9 cellular contexts compared by ENCODE assay signal in genomic region chr4:145679520-145679919, GRCh38. TPM values are rescaled to one million over a fixed set of nuclear protein-coding genes. Genes with fewer than 3 reads are reported as not detected.
DNase-seq lines count a peak whose midpoint lies in the region; ATAC-seq, FAIRE-seq and TF ChIP-seq lines count a peak whose summit lies in the region.
"Had no signal": no experiment of that assay in that cellular context is flagged by ENCODE, and none has a peak within 500 bp of the region (broad histone marks: within the 10 kb centered on the region; RNA-seq: fewer than 3 reads in every experiment).

No MANE protein-coding gene starts in this region.

- TF ChIP-seq EP300 in A549 (IDR thresholded peaks at IDR 0.05) = no peak

- no peak for FAIRE-seq in A549 (lab: Jason Lieb, UNC)
- FAIRE-seq in kidney (lab: Jason Lieb, UNC) = no peak
- FAIRE-seq: D721Med had no signal

- DNase-seq in A549 (ENCODE audit: low read depth in 1 of 2, low spot score in 1 of 2) (peak; percentile 42 to 65), LoVo (ENCODE audit: low spot score) (peak; percentile 11), WERI-Rb-1 (peak; percentile 32), kidney (no peak), endothelial cell (ENCODE audit: low spot score) (no peak), HuH-7.5 (ENCODE audit: low spot score) (no peak)

- H3K36me3 Mint-ChIP-seq in endothelial cell (ENCODE audit: low read depth, unreplicated experiment) = no peaks in the 10 kb centered on the region

- ATAC-seq in A549 = peak; percentile 91 to 95
- ATAC-seq in HG03520 (IDR thresholded peaks at IDR 0.05; ENCODE audit: unreplicated experiment) = no peak
- ATAC-seq in HG03135 (IDR thresholded peaks at IDR 0.05; ENCODE audit: unreplicated experiment) = no peak

- H3K9me3 ChIP-seq in A549 = no peaks in the 10 kb centered on the region
- H3K9me3 ChIP-seq in WERI-Rb-1 (ENCODE audit: severe bottlenecking) = peaks cover 3% of the 10 kb centered on the region
- no peaks in the 10 kb centered on the region for H3K9me3 ChIP-seq in kidney (ENCODE audit: control insufficient read depth in 1 of 2, low read length in 2 of 2)

- H3K27me3 Mint-ChIP-seq in endothelial cell (ENCODE audit: unreplicated experiment) = no peaks in the 10 kb centered on the region

- POLR2A ChIA-PET in A549 (lab: Yijun Ruan, JAX) = interaction anchor here (1.2 kb wide), 1 partner anchor 53 kb away, joined by 3 read pairs; no protein-coding TSS in a partner anchor

- TF ChIP-seq CTCF in A549 (IDR thresholded peaks at IDR 0.05) (no peak), WERI-Rb-1 (IDR thresholded peaks at IDR 0.05; ENCODE audit: low read depth, low read length) (no peak), kidney (IDR thresholded peaks at IDR 0.05; ENCODE audit: borderline replicate concordance, extremely low read depth, insufficient read depth) (no peak), endothelial cell (IDR thresholded peaks at IDR 0.05; ENCODE audit: unreplicated experiment) (no peak)

- H3K4me1 Mint-ChIP-seq in endothelial cell (ENCODE audit: unreplicated experiment) = no peaks in the 10 kb centered on the region

- WGBS in A549 (ENCODE audit: missing lambda C conversion rate) = 14% methylated on average over 1 of the region's 1 CpG

- H3K36me3 ChIP-seq in WERI-Rb-1 (no peaks in the 10 kb centered on the region), kidney (ENCODE audit: control insufficient read depth in 1 of 2, insufficient read depth in 2 of 2, low read length in 2 of 2) (no peaks in the 10 kb centered on the region)

- H3K9me3 Mint-ChIP-seq in endothelial cell (ENCODE audit: unreplicated experiment) = peaks cover 8% of the 10 kb centered on the region

- H3K27ac ChIP-seq in A549 (peak overlapping the region in 1 of 2 experiments; percentile 56; a peak in 1 of 6 replicates), WERI-Rb-1 (no peak overlapping the region), kidney (ENCODE audit: low read depth in 2 of 2, low read length in 2 of 2) (peak overlapping the region; percentile 17 to 57)

- no peak for TF ChIP-seq POLR2A in A549 (IDR thresholded peaks at IDR 0.05; ENCODE audit: low read length)

- no peaks in the 10 kb centered on the region for H3K27me3 ChIP-seq in WERI-Rb-1 (ENCODE audit: insufficient read depth, low read depth, severe bottlenecking)

- H3K4me3 Mint-ChIP-seq in endothelial cell (ENCODE audit: unreplicated experiment) = no peak overlapping the region

- intact Hi-C loops in kidney (cut with DNase I) = no loop called here

- H3K4me2 ChIP-seq in A549 = peak overlapping the region; percentile 58

- H3K4me3 ChIP-seq in A549 (no peak overlapping the region), WERI-Rb-1 (ENCODE audit: low read depth, low read length) (no peak overlapping the region), kidney (ENCODE audit: low read length in 2 of 2) (no peak overlapping the region)

- no peak for TF ChIP-seq RAD21 in A549 (conservative IDR thresholded peaks at IDR 0.05 in 1 of 2, IDR thresholded peaks at IDR 0.05 in 1 of 2)

- peaks cover 23% of the 10 kb centered on the region; the same call in 2 of the 3 replicates for H3K4me1 ChIP-seq in A549
- H3K4me1 ChIP-seq in kidney (ENCODE audit: control insufficient read depth in 1 of 2, insufficient read depth in 1 of 2, low read depth in 1 of 2, low read length in 2 of 2) = peaks cover 3 to 9% of the 10 kb centered on the region in 2 donors

- H3K9ac ChIP-seq in kidney (ENCODE audit: low read length in 2 of 2) = no peak overlapping the region

- CTCF ChIA-PET in A549 (lab: Yijun Ruan, JAX) = no interaction called here

- no peak overlapping the region for H3K27ac Mint-ChIP-seq in endothelial cell (ENCODE audit: unreplicated experiment)

TF ChIP-seq in A549, 52 proteins besides CTCF, POLR2A, EP300 and RAD21:
- TF ChIP-seq PBX3 (IDR thresholded peaks at IDR 0.05) (no peak), FOSL2 (IDR thresholded peaks at IDR 0.05) (0 out of 2 replicates have a peak, but pooled peaks have one; percentile 10), FOSL2 (CRISPR knock-in tag; IDR thresholded peaks at IDR 0.05) (peak; percentile 52)

RNA-seq across cellular contexts. Expression of gene C4orf51, which starts 0.4 kb away (rescaled TPM):
- not detected in 2 replicates for polyA plus RNA-seq in A549 (2011; rRNA removed)
- polyA plus RNA-seq in A549 (2012; cell fraction: cytosol; rRNA removed) = not detected in 2 replicates
- polyA plus RNA-seq in A549 (2012; cell fraction: nucleus; rRNA removed) = not detected in 2 replicates
- not detected in 3 replicates for polyA plus RNA-seq in A549 (2017; fragmentation: RNase III; extraction: RNeasy Plus Mini Kit Qiagen cat#74134 plus additional on column Dnase treatment)
- polyA minus RNA-seq in A549 (2011; rRNA and poly(A)+ RNA removed) = not detected in 2 replicates
- not detected for total RNA-seq in kidney
- polyA plus RNA-seq in kidney (ENCODE audit: insufficient read depth, low read depth, low replicate concordance) = not detected
- total RNA-seq in endothelial cell (ENCODE audit: unreplicated experiment) = not detected

Comparison
In these comparisons a context has a peak if more than half of its experiments do, and no peak if none do; other contexts are left out.
1. ATAC-seq: peak in A549 (2 of 2); none in HG03520 (single experiment) and HG03135 (single experiment).
2. DNase-seq: peak in A549 (2 of 2), LoVo (single experiment) and WERI-Rb-1 (single experiment); none in kidney (single experiment), endothelial cell (single experiment) and HuH-7.5 (single experiment).